Comparison of ENCODE assay signal across 2 cellular contexts in the genomic region with DNA sequence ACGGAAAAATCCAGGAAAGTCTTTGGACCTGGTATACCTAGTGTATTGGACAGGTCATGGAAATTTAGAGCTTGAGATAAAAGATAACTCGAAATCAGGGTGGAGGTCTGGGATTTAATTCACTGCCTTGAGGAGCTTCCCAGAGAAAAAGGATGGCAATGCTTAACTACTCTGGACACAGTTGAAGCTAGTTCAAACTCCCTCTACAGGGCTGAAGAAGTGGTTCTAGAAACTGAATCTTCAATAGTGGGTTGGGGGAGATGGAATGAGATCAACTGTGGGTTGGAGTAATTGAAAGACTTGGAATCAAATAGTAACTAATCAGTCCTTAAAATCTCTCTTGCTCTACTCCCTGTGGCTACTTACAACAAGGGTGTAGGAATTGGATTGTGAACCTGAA.
TF ChIP-seq lines count a peak whose summit lies in the region.

No MANE protein-coding gene starts in this region.

TF ChIP-seq in HCT116, 20 proteins besides CTCF, POLR2A, EP300 and RAD21:
- no peak for TF ChIP-seq ELF1 (IDR thresholded peaks at IDR 0.05; ENCODE audit: borderline replicate concordance, low read depth)
- TF ChIP-seq SP1 (IDR thresholded peaks at IDR 0.05; ENCODE audit: low read depth) = no peak
- no peak for TF ChIP-seq CBX3 (IDR thresholded peaks at IDR 0.05; ENCODE audit: low read depth)
- no peak for TF ChIP-seq ZFX (IDR thresholded peaks at IDR 0.05)
- no peak for TF ChIP-seq EZH2 (IDR thresholded peaks at IDR 0.05)
- no peak for TF ChIP-seq YY1 (IDR thresholded peaks at IDR 0.05; ENCODE audit: extremely low read depth, insufficient replicate concordance, low read depth, low read length)
- no peak for TF ChIP-seq SIN3A (IDR thresholded peaks at IDR 0.05; ENCODE audit: low read depth)
- TF ChIP-seq, protein P1, sequence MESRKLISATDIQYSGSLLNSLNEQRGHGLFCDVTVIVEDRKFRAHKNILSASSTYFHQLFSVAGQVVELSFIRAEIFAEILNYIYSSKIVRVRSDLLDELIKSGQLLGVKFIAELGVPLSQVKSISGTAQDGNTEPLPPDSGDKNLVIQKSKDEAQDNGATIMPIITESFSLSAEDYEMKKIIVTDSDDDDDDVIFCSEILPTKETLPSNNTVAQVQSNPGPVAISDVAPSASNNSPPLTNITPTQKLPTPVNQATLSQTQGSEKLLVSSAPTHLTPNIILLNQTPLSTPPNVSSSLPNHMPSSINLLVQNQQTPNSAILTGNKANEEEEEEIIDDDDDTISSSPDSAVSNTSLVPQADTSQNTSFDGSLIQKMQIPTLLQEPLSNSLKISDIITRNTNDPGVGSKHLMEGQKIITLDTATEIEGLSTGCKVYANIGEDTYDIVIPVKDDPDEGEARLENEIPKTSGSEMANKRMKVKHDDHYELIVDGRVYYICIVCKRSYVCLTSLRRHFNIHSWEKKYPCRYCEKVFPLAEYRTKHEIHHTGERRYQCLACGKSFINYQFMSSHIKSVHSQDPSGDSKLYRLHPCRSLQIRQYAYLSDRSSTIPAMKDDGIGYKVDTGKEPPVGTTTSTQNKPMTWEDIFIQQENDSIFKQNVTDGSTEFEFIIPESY (IDR thresholded peaks at IDR 0.05; ENCODE audit: extremely low read depth, insufficient replicate concordance, low read length) = no peak
- no peak for TF ChIP-seq FOSL1 (IDR thresholded peaks at IDR 0.05; ENCODE audit: low read depth)
- no peak for TF ChIP-seq EZH2phosphoT487 (IDR thresholded peaks at IDR 0.05; ENCODE audit: borderline replicate concordance)
- TF ChIP-seq, protein P2, sequence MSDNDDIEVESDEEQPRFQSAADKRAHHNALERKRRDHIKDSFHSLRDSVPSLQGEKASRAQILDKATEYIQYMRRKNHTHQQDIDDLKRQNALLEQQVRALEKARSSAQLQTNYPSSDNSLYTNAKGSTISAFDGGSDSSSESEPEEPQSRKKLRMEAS (IDR thresholded peaks at IDR 0.05) = no peak
- no peak for TF ChIP-seq TCF7L2 (IDR thresholded peaks at IDR 0.05; ENCODE audit: borderline replicate concordance, extremely low read depth, insufficient read depth, insufficient read length)
- TF ChIP-seq ZNF274 (IDR thresholded peaks at IDR 0.05; ENCODE audit: low read depth, low read length) = no peak
- no peak for TF ChIP-seq POLR2AphosphoS5 (IDR thresholded peaks at IDR 0.05; ENCODE audit: low read depth, low read length)
- TF ChIP-seq, protein P3, sequence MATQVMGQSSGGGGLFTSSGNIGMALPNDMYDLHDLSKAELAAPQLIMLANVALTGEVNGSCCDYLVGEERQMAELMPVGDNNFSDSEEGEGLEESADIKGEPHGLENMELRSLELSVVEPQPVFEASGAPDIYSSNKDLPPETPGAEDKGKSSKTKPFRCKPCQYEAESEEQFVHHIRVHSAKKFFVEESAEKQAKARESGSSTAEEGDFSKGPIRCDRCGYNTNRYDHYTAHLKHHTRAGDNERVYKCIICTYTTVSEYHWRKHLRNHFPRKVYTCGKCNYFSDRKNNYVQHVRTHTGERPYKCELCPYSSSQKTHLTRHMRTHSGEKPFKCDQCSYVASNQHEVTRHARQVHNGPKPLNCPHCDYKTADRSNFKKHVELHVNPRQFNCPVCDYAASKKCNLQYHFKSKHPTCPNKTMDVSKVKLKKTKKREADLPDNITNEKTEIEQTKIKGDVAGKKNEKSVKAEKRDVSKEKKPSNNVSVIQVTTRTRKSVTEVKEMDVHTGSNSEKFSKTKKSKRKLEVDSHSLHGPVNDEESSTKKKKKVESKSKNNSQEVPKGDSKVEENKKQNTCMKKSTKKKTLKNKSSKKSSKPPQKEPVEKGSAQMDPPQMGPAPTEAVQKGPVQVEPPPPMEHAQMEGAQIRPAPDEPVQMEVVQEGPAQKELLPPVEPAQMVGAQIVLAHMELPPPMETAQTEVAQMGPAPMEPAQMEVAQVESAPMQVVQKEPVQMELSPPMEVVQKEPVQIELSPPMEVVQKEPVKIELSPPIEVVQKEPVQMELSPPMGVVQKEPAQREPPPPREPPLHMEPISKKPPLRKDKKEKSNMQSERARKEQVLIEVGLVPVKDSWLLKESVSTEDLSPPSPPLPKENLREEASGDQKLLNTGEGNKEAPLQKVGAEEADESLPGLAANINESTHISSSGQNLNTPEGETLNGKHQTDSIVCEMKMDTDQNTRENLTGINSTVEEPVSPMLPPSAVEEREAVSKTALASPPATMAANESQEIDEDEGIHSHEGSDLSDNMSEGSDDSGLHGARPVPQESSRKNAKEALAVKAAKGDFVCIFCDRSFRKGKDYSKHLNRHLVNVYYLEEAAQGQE (IDR thresholded peaks at IDR 0.05; ENCODE audit: low read depth) = no peak
- TF ChIP-seq SRF (IDR thresholded peaks at IDR 0.05; ENCODE audit: low read depth) = no peak
- TF ChIP-seq EGR1 (IDR thresholded peaks at IDR 0.05; ENCODE audit: low read depth) = no peak
- no peak for TF ChIP-seq JUND (IDR thresholded peaks at IDR 0.05)
- TF ChIP-seq CEBPB (IDR thresholded peaks at IDR 0.05; ENCODE audit: low read depth) = no peak
- TF ChIP-seq, protein P4, sequence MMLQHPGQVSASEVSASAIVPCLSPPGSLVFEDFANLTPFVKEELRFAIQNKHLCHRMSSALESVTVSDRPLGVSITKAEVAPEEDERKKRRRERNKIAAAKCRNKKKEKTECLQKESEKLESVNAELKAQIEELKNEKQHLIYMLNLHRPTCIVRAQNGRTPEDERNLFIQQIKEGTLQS (IDR thresholded peaks at IDR 0.05) = no peak

TF ChIP-seq in WTC11, 78 proteins besides CTCF, POLR2A, EP300 and RAD21:
- no peak for TF ChIP-seq TP53 (CRISPR knock-in tag; IDR thresholded peaks at IDR 0.05)
- no peak for TF ChIP-seq ZNF317 (CRISPR knock-in tag; IDR thresholded peaks at IDR 0.05; ENCODE audit: borderline replicate concordance, low read depth)
- no peak for TF ChIP-seq GABPB1 (CRISPR knock-in tag; IDR thresholded peaks at IDR 0.05)
- no peak for TF ChIP-seq ATF1 (CRISPR knock-in tag; IDR thresholded peaks at IDR 0.05)
- TF ChIP-seq, protein P5, sequence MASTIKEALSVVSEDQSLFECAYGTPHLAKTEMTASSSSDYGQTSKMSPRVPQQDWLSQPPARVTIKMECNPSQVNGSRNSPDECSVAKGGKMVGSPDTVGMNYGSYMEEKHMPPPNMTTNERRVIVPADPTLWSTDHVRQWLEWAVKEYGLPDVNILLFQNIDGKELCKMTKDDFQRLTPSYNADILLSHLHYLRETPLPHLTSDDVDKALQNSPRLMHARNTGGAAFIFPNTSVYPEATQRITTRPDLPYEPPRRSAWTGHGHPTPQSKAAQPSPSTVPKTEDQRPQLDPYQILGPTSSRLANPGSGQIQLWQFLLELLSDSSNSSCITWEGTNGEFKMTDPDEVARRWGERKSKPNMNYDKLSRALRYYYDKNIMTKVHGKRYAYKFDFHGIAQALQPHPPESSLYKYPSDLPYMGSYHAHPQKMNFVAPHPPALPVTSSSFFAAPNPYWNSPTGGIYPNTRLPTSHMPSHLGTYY (CRISPR knock-in tag; IDR thresholded peaks at IDR 0.05) = no peak
- TF ChIP-seq TEAD4 (CRISPR knock-in tag; IDR thresholded peaks at IDR 0.05) = no peak
- TF ChIP-seq, protein P6, sequence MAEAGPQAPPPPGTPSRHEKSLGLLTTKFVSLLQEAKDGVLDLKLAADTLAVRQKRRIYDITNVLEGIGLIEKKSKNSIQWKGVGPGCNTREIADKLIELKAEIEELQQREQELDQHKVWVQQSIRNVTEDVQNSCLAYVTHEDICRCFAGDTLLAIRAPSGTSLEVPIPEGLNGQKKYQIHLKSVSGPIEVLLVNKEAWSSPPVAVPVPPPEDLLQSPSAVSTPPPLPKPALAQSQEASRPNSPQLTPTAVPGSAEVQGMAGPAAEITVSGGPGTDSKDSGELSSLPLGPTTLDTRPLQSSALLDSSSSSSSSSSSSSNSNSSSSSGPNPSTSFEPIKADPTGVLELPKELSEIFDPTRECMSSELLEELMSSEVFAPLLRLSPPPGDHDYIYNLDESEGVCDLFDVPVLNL (CRISPR knock-in tag; IDR thresholded peaks at IDR 0.05; ENCODE audit: borderline replicate concordance, low read depth) = no peak
- TF ChIP-seq CREB1 (CRISPR knock-in tag; IDR thresholded peaks at IDR 0.05) = no peak
- no peak for TF ChIP-seq RELA (CRISPR knock-in tag; IDR thresholded peaks at IDR 0.05; ENCODE audit: borderline replicate concordance)
- TF ChIP-seq ZNF232 (CRISPR knock-in tag; IDR thresholded peaks at IDR 0.05) = no peak
- no peak for TF ChIP-seq NFE2L1 (CRISPR knock-in tag; IDR thresholded peaks at IDR 0.05)
- TF ChIP-seq, protein P7, sequence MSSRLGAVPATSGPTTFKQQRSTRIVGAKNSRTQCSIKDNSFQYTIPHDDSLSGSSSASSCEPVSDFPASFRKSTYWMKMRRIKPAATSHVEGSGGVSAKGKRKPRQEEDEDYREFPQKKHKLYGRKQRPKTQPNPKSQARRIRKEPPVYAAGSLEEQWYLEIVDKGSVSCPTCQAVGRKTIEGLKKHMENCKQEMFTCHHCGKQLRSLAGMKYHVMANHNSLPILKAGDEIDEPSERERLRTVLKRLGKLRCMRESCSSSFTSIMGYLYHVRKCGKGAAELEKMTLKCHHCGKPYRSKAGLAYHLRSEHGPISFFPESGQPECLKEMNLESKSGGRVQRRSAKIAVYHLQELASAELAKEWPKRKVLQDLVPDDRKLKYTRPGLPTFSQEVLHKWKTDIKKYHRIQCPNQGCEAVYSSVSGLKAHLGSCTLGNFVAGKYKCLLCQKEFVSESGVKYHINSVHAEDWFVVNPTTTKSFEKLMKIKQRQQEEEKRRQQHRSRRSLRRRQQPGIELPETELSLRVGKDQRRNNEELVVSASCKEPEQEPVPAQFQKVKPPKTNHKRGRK (CRISPR knock-in tag; IDR thresholded peaks at IDR 0.05; ENCODE audit: borderline replicate concordance) = no peak
- no peak for TF ChIP-seq FOXJ3 (CRISPR knock-in tag; IDR thresholded peaks at IDR 0.05; ENCODE audit: borderline replicate concordance)
- TF ChIP-seq IRF2 (CRISPR knock-in tag; IDR thresholded peaks at IDR 0.05; ENCODE audit: borderline replicate concordance, low read depth) = no peak
